In the genomic region with DNA sequence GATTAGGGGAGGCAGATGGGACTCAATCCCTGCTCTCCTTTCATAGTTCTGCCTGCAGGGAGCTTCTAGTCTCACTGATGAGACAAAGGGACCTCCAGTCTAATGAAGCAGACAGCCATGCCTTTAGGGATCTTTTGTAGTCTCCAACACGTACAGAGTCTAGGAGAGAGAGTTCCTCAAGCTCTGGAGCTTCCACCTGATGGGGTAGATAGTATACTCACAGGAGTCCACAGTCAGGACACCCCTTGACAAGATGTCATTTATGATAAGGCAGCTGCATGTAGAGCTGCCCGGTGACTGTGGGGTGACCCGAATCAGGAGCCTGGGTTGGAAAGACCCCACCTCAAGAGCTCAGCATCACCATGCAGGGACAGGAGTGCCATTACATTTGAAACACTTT, we compare ENCODE assay signal across 32 cellular contexts. TPM values are rescaled to one million over a fixed set of nuclear protein-coding genes. Genes with fewer than 3 reads are reported as not detected.
"Had no signal": no experiment of that assay in that cellular context is flagged by ENCODE, and none has a peak within 500 bp of the region (broad histone marks: within the 10 kb centered on the region; RNA-seq: fewer than 3 reads in every experiment).

No MANE protein-coding gene starts in this region.

- ATAC-seq: activated CD8-positive, alpha-beta T cell treated with anti-CD3 and anti-CD28 coated beads for 36 hours; activated T-cell treated with anti-CD3 and anti-CD28 coated beads, Interleukin-2, amount 50 U/mL, for 72 hours; activated T-helper 17 cell treated with anti-CD3 and anti-CD28 coated beads, Interleukin-2, amount 50 U/mL, for 72 hours; PC-3 had no signal

- H3K4me1 ChIP-seq: ascending aorta, breast epithelium, Peyer's patch, SJSA1 had no signal

- H3K27me3 ChIP-seq: ascending aorta, breast epithelium, Peyer's patch, SJSA1 had no signal

- H3K27ac Mint-ChIP-seq: activated CD4-positive, alpha-beta T cell treated with anti-CD3 and anti-CD28 coated beads, Interleukin-2, amount 10 ng/mL, durations not matched to agents 24 days and 14 days; activated CD8-positive, alpha-beta T cell treated with anti-CD3 and anti-CD28 coated beads for 36 hours; activated naive CD8-positive, alpha-beta T cell treated with anti-CD3 and anti-CD28 coated beads for 36 hours; activated T-cell treated with anti-CD3 and anti-CD28 coated beads, Interleukin-2, amount 50 U/mL, for 72 hours; activated T-helper 17 cell treated with anti-CD3 and anti-CD28 coated beads, Interleukin-2, amount 50 U/mL, for 72 hours; T-helper 1 cell treated with Interleukin-12 subunit alpha and Interleukin-12 subunit beta and Interleukin-4 antibody, amounts not matched to agents 30 μg/mL and 1 μg/mL, for 36 hours; T-helper 2 cell treated with Interferon-gamma antibody and Interleukin-4, amounts not matched to agents 5 μg/mL and 100 μg/mL, for 36 hours had no signal

- H3K9me3 Mint-ChIP-seq: activated CD4-positive, alpha-beta T cell treated with anti-CD3 and anti-CD28 coated beads, Interleukin-2, amount 10 ng/mL, durations not matched to agents 24 days and 14 days; activated CD8-positive, alpha-beta T cell treated with anti-CD3 and anti-CD28 coated beads for 36 hours; activated naive CD8-positive, alpha-beta T cell treated with anti-CD3 and anti-CD28 coated beads for 36 hours; activated T-cell treated with anti-CD3 and anti-CD28 coated beads, Interleukin-2, amount 50 U/mL, for 72 hours; activated T-helper 17 cell treated with anti-CD3 and anti-CD28 coated beads, Interleukin-2, amount 50 U/mL, for 72 hours; T-helper 1 cell treated with Interleukin-12 subunit alpha and Interleukin-12 subunit beta and Interleukin-4 antibody, amounts not matched to agents 30 μg/mL and 1 μg/mL, for 36 hours; T-helper 2 cell treated with Interferon-gamma antibody and Interleukin-4, amounts not matched to agents 5 μg/mL and 100 μg/mL, for 36 hours had no signal

- H3K9ac ChIP-seq: SK-N-SH had no signal

- H3K4me3 ChIP-seq: ascending aorta, breast epithelium, Peyer's patch, SJSA1 had no signal

- H3K36me3 ChIP-seq: breast epithelium, Peyer's patch, SJSA1 had no signal

- H3K4me3 Mint-ChIP-seq: activated CD4-positive, alpha-beta T cell treated with anti-CD3 and anti-CD28 coated beads, Interleukin-2, amount 10 ng/mL, durations not matched to agents 24 days and 14 days; activated CD8-positive, alpha-beta T cell treated with anti-CD3 and anti-CD28 coated beads for 36 hours; activated naive CD8-positive, alpha-beta T cell treated with anti-CD3 and anti-CD28 coated beads for 36 hours; activated T-cell treated with anti-CD3 and anti-CD28 coated beads, Interleukin-2, amount 50 U/mL, for 72 hours; activated T-helper 17 cell treated with anti-CD3 and anti-CD28 coated beads, Interleukin-2, amount 50 U/mL, for 72 hours; T-helper 1 cell treated with Interleukin-12 subunit alpha and Interleukin-12 subunit beta and Interleukin-4 antibody, amounts not matched to agents 30 μg/mL and 1 μg/mL, for 36 hours; T-helper 2 cell treated with Interferon-gamma antibody and Interleukin-4, amounts not matched to agents 5 μg/mL and 100 μg/mL, for 36 hours had no signal

- H3K27ac ChIP-seq: ascending aorta, breast epithelium, Peyer's patch, SJSA1 had no signal

- H3K4me2 ChIP-seq: SK-N-SH had no signal

- H3K36me3 Mint-ChIP-seq: activated naive CD8-positive, alpha-beta T cell treated with anti-CD3 and anti-CD28 coated beads for 36 hours had no signal

- DNase-seq: activated CD4-positive, alpha-beta T cell treated with anti-CD3 and anti-CD28 coated beads, Interleukin-2, amount 10 ng/mL, durations not matched to agents 24 days and 14 days; activated CD4-positive, alpha-beta T cell treated with anti-CD3 and anti-CD28 coated beads, Interleukin-2, amount 50 U/mL, for 4 hours; activated CD8-positive, alpha-beta T cell treated with anti-CD3 and anti-CD28 coated beads for 36 hours; activated effector memory CD4-positive, alpha-beta T cell treated with anti-CD3 and anti-CD28 coated beads, Interleukin-2, amount 50 U/mL, for 16 hours; activated naive CD4-positive, alpha-beta T cell; activated naive CD4-positive, alpha-beta T cell treated with anti-CD3 and anti-CD28 coated beads, Interleukin-2, amount 50 U/mL, for 16 hours; activated naive CD8-positive, alpha-beta T cell treated with anti-CD3 and anti-CD28 coated beads for 36 hours; activated T-cell treated with anti-CD3 and anti-CD28 coated beads, Interleukin-2, amount 50 U/mL, for 1 hour; activated T-cell treated with anti-CD3 and anti-CD28 coated beads, Interleukin-2, amount 50 U/mL, for 72 hours; amniotic stem cell; Karpas-422; KBM-7; NCI-H1048; NCI-H1436 treated with DMSO at 0.1 percent for 48 hours; NCI-H1694 treated with DMSO at 0.1 percent for 48 hours; NCI-H2029; NCI-H345; NCI-H524 treated with DMSO at 0.1 percent for 48 hours; NK-92 treated with Interleukin-12 subunit alpha and Interleukin-12 subunit beta, amount 100 ng/mL, for 24 hours; PC-3; Peyer's patch; RPMI8226; SHP77 treated with DMSO at 0.1 percent for 48 hours; SK-N-SH had no signal

- H3K9me3 ChIP-seq: ascending aorta, breast epithelium, Peyer's patch, SJSA1, SK-N-SH had no signal

RNA-seq across cellular contexts. Expression of a gene that starts 55.3 kb away (rescaled TPM):
- total RNA-seq: activated CD4-positive, alpha-beta T cell treated with anti-CD3 and anti-CD28 coated beads, Interleukin-2, amount 10 ng/mL, durations not matched to agents 24 days and 14 days; activated CD8-positive, alpha-beta memory T cell treated with anti-CD3 and anti-CD28 coated beads for 36 hours; activated CD8-positive, alpha-beta T cell treated with anti-CD3 and anti-CD28 coated beads for 36 hours; activated naive CD8-positive, alpha-beta T cell treated with anti-CD3 and anti-CD28 coated beads for 36 hours; activated T-cell treated with anti-CD3 and anti-CD28 coated beads, Interleukin-2, amount 50 U/mL, for 72 hours; activated T-helper 17 cell treated with anti-CD3 and anti-CD28 coated beads, Interleukin-2, amount 50 U/mL, for 72 hours; breast epithelium; NCI-H460; SJSA1 had no signal
